ENCODE assay signal across 10 cellular contexts in the genomic region with DNA sequence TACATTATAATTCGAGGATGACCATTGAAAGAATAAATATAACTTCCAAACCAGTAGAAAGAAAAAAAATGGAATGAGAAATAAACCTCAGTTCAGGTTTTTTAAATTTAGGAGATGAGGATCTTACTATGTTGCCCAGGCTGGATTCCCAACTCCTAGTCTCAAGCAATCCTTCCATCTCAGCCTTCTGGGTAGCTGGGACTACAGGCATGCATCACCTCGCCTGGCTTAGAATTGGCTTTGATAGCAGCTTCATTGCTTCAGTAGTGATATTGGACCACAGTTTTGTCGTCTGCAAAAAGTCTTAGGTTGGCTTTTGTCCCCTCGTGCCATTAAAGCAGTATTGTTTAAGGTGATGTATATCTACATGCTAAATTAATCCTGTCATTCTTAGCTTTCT. TPM values are rescaled to one million over a fixed set of nuclear protein-coding genes. Genes with fewer than 3 reads are reported as not detected.
DNase-seq lines count a peak whose midpoint lies in the region; ATAC-seq, FAIRE-seq and TF ChIP-seq lines count a peak whose summit lies in the region.
"Had no signal": no experiment of that assay in that cellular context is flagged by ENCODE, and none has a peak within 500 bp of the region (broad histone marks: within the 10 kb centered on the region; RNA-seq: fewer than 3 reads in every experiment).

No MANE protein-coding gene starts in this region.

- H3K4me3 Mint-ChIP-seq in Calu3 (ENCODE audit: low read depth, unreplicated experiment) = peak overlapping the region; percentile 93
- peak overlapping the region; percentile 99 for H3K4me3 Mint-ChIP-seq in natural killer cell

- CTCF ChIA-PET in Calu3 (lab: Charles Lee) (no interaction called here), GM12878 (lab: Yijun Ruan, JAX) (interaction anchor here (0.7 to 3.7 kb wide), 8 partner anchors 13 to 148 kb away, joined by 3 to 17 read pairs (median 3); no protein-coding TSS in a partner anchor)

- H3K27me3 ChIP-seq in GM12878 (replicated peaks in 1 of 2; ENCODE audit: control insufficient read depth in 2 of 2, insufficient read depth in 2 of 2, low read length in 1 of 2) (no peaks in the 10 kb centered on the region), uterus (no peaks in the 10 kb centered on the region)

- H3K9me3 Mint-ChIP-seq in Calu3 (ENCODE audit: low read depth, unreplicated experiment) (no peaks in the 10 kb centered on the region), natural killer cell (no peaks in the 10 kb centered on the region)

- peaks cover 59% of the 10 kb centered on the region for H3K36me3 ChIP-seq in KOPT-K1 (ENCODE audit: insufficient read depth, low read length)
- H3K36me3 ChIP-seq in GM12878 (ENCODE audit: control insufficient read depth in 2 of 2, insufficient read depth in 2 of 2, low read length in 1 of 2) = peaks cover 3 to 6% of the 10 kb centered on the region in 2 experiments; a peak in 3 of 4 replicates
- H3K36me3 ChIP-seq in uterus = no peaks in the 10 kb centered on the region

- no peak for TF ChIP-seq EP300 in GM12878 (IDR thresholded peaks at IDR 0.05; ENCODE audit: borderline replicate concordance in 1 of 2, control insufficient read depth in 1 of 2, low read depth in 2 of 2, low read length in 2 of 2)

- TF ChIP-seq RAD21 in GM12878 (IDR thresholded peaks at IDR 0.05; ENCODE audit: insufficient read depth, low read depth, low read length) = no peak

- H3K4me1 Mint-ChIP-seq in Calu3 (ENCODE audit: low read depth, unreplicated experiment) (peaks cover 40% of the 10 kb centered on the region), natural killer cell (peaks cover 40 to 44% of the 10 kb centered on the region in 2 donors)

- no peak overlapping the region for H3K27ac Mint-ChIP-seq in Calu3 (ENCODE audit: unreplicated experiment)
- peak overlapping the region; percentile 92 to 99 for H3K27ac Mint-ChIP-seq in natural killer cell

- 18% methylated on average over 4 of the region's 4 CpGs for WGBS in GM12878 (ENCODE audit: insufficient coverage, insufficient replicate concordance, low lambda C conversion rate, missing lambda C conversion rate)

- ATAC-seq in GM12878 (no peak), natural killer cell (no peak), GM21528 (IDR thresholded peaks at IDR 0.05; ENCODE audit: low FRiP score, unreplicated experiment) (no peak)

- intact Hi-C loops in Calu3 (cut with micrococcal nuclease; ENCODE audit: unreplicated experiment) = no loop called here
- intact Hi-C loops in GM12878 (cut with micrococcal nuclease; ENCODE audit: unreplicated experiment) = loop anchor here (10.0 kb wide), 1 partner anchor 572 kb away; a partner anchor contains a TSS
- intact Hi-C loops in natural killer cell (cut with micrococcal nuclease) = loop anchor here (10.0 kb wide), 1 partner anchor 852 kb away; a partner anchor contains a TSS
- intact Hi-C loops in uterus (cut with DNase I; ENCODE audit: low total_unique reads) = no loop called here

- H3K27me3 Mint-ChIP-seq in Calu3 (ENCODE audit: unreplicated experiment) = peaks cover 12% of the 10 kb centered on the region
- H3K27me3 Mint-ChIP-seq in natural killer cell (ENCODE audit: low read depth in 2 of 2) = no peaks in the 10 kb centered on the region

- SMC1A ChIA-PET in GM12878 (lab: Charles Lee; ENCODE audit: uncharacterized antibody, unreplicated experiment) = interaction anchor here (0.6 to 1.8 kb wide), 5 partner anchors 69 to 502 kb away, joined by 3 to 4 read pairs (median 3); no protein-coding TSS in a partner anchor

- H4K20me1 ChIP-seq in GM12878 (ENCODE audit: control insufficient read depth, insufficient read depth) = peaks cover 4% of the 10 kb centered on the region; the same call in 1 of the 2 replicates

- H3K27ac ChIP-seq in KOPT-K1 (ENCODE audit: low read depth, low read length, poor library complexity, severe bottlenecking) (peak overlapping the region; percentile 97), GM12878 (ENCODE audit: control insufficient read depth, insufficient read depth) (no peak overlapping the region), uterus (peak overlapping the region in 1 of 2 donors; percentile 11)

- in situ Hi-C loops in GM12878 (cut with MboI) = no loop called here

- TF ChIP-seq CTCF in Calu3 (IDR thresholded peaks at IDR 0.05; ENCODE audit: unreplicated experiment) = no peak
- TF ChIP-seq CTCF in GM12878 (IDR thresholded peaks at IDR 0.05 in 2 of 3, conservative IDR thresholded peaks at IDR 0.05 in 1 of 3; ENCODE audit: control insufficient read depth in 2 of 3, extremely low read depth in 1 of 3, insufficient read depth in 1 of 3, low read depth in 3 of 3, low read length in 3 of 3) = no peak
- TF ChIP-seq CTCF in natural killer cell (IDR thresholded peaks at IDR 0.05) = no peak
- TF ChIP-seq CTCF in uterus (IDR thresholded peaks at IDR 0.05) = no peak

- peak overlapping the region; percentile 93 for H3K4me2 ChIP-seq in GM12878 (ENCODE audit: control insufficient read depth, insufficient read depth)

- H3K36me3 Mint-ChIP-seq in Calu3 (ENCODE audit: insufficient read depth, unreplicated experiment) = peaks cover 58% of the 10 kb centered on the region
- peaks cover 5% of the 10 kb centered on the region for H3K36me3 Mint-ChIP-seq in natural killer cell

- RAD21 ChIA-PET in GM12878 (lab: Charles Lee; ENCODE audit: unreplicated experiment) = interaction anchor here (0.5 to 5.8 kb wide), 4 partner anchors 69 to 94 kb away, joined by 3 to 24 read pairs (median 4); no protein-coding TSS in a partner anchor

- FAIRE-seq in GM12878 (lab: Jason Lieb, UNC) = no peak
- FAIRE-seq: G401.6 had no signal

- POLR2A ChIA-PET in GM12878 (lab: Charles Lee) = interaction anchor here (0.7 to 1.0 kb wide), 3 partner anchors 66 to 809 kb away, joined by 3 read pairs; no protein-coding TSS in a partner anchor

- H3K79me2 ChIP-seq in GM12878 (ENCODE audit: control insufficient read depth, insufficient read depth, low read length) = peaks cover 74% of the 10 kb centered on the region

- TF ChIP-seq POLR2A in GM12878 (IDR thresholded peaks at IDR 0.05; ENCODE audit: low read depth, low read length) (no peak), uterus (IDR thresholded peaks at IDR 0.05) (no peak)

- H3K4me1 ChIP-seq in GM12878 (ENCODE audit: control insufficient read depth, insufficient read depth, low read length) (peaks cover 12% of the 10 kb centered on the region; the same call in 1 of the 2 replicates), uterus (peaks cover 7 to 9% of the 10 kb centered on the region in 2 donors)

- H3K9me3 ChIP-seq in KOPT-K1 (ENCODE audit: insufficient read depth, low read length, poor library complexity, severe bottlenecking) (no peaks in the 10 kb centered on the region), GM12878 (replicated peaks; ENCODE audit: control insufficient read depth, insufficient read depth, low read length) (no peaks in the 10 kb centered on the region), uterus (no peaks in the 10 kb centered on the region)

- DNase-seq in Calu3 (no peak), GM12878 (ENCODE audit: low read depth, low spot score) (no peak), natural killer cell (no peak), amygdala (lab: John Stamatoyannopoulos, UW) (no peak), uterus (no peak), GOT3 (lab: John Stamatoyannopoulos, UW) (no peak)
- DNase-seq: NCI-H774 had no signal

- H3K4me3 ChIP-seq in GM12878 (peak overlapping the region; percentile 94), uterus (no peak overlapping the region)

- H3K9ac ChIP-seq in GM12878 (ENCODE audit: control insufficient read depth, insufficient read depth, low read length) = no peak overlapping the region

- BruUV-seq in Calu3 (replicated peaks; lab: Mats Ljungman, UMichigan) (no TSS peak), GM12878 (replicated peaks; lab: Mats Ljungman, UMichigan) (no TSS peak)

- no peak overlapping the region for H2AFZ ChIP-seq in GM12878 (ENCODE audit: control insufficient read depth, low read depth, low read length)

RNA-seq across cellular contexts. Expression of a gene that starts 2.9 kb away (rescaled TPM):
- 171 and 185 TPM in 2 replicates for total RNA-seq in Calu3 (2022)
- 189 and 195 TPM in 2 replicates for total RNA-seq in GM12878 (2013; cell fraction: nucleolus; rRNA removed)
- 177 and 183 TPM in 2 replicates for total RNA-seq in GM12878 (2014; rRNA removed)
- total RNA-seq in GM12878 (2014; rRNA removed; fragmentation: Illumina TruSeq; extraction: Trizol) = 276 and 278 TPM in 2 replicates
- 180 and 184 TPM in 2 replicates for total RNA-seq in GM12878 (2021)
- polyA plus RNA-seq in GM12878 (2011; ENCODE audit: low read depth) = 98.4 TPM
- polyA plus RNA-seq in GM12878 (2011; rRNA removed) = 187 and 191 TPM in 2 replicates
- polyA plus RNA-seq in GM12878 (2011; cell fraction: cytosol; rRNA removed) = 127 and 155 TPM in 2 replicates
- polyA plus RNA-seq in GM12878 (2011; cell fraction: nucleus; rRNA removed) = 201 and 270 TPM in 2 replicates
- 117 and 125 TPM in 2 replicates for polyA plus RNA-seq in GM12878 (2012)
- 321 and 355 TPM in 2 replicates for polyA plus RNA-seq in GM12878 (2014; fragmentation: Illumina TruSeq; extraction: Trizol)
- 100 to 1,000 TPM; 111 to 175 TPM for polyA plus RNA-seq in GM12878 (2014; fragmentation: Nextera tagmentation; extraction: Ambion mirVana)
- 195 and 220 TPM in 2 replicates for polyA plus RNA-seq in GM12878 (2014; rRNA removed)
- 100 to 1,000 TPM; 234 to 238 TPM for polyA plus RNA-seq in GM12878 (2016; fragmentation: Nextera tagmentation; extraction: Ambion mirVana)
- polyA minus RNA-seq in GM12878 (2011; rRNA and poly(A)+ RNA removed) = 143 and 157 TPM in 2 replicates
- polyA minus RNA-seq in GM12878 (2011; cell fraction: cytosol; rRNA and poly(A)+ RNA removed) = 77.1 and 87.6 TPM in 2 replicates
- polyA minus RNA-seq in GM12878 (2011; cell fraction: nucleus; rRNA and poly(A)+ RNA removed) = 68.7 and 103 TPM in 2 replicates
- 100 to 1,000 TPM; 109 to 171 (median 121) TPM for total RNA-seq in natural killer cell
- 100 to 1,000 TPM in 2 of 4 donors, 10 to 100 TPM in 2; 40.2 to 125 (median 81.0) TPM for total RNA-seq in uterus

RNA-seq across cellular contexts. Expression of a gene that starts 36.1 kb away (rescaled TPM):
- 111 and 119 TPM in 2 replicates for total RNA-seq in Calu3 (2022)
- total RNA-seq in GM12878 (2013; cell fraction: nucleolus; rRNA removed) = 82.3 and 85.2 TPM in 2 replicates
- 208 and 209 TPM in 2 replicates for total RNA-seq in GM12878 (2014; rRNA removed)
- total RNA-seq in GM12878 (2014; rRNA removed; fragmentation: Illumina TruSeq; extraction: Trizol) = 187 and 189 TPM in 2 replicates
- 259 and 260 TPM in 2 replicates for total RNA-seq in GM12878 (2021)
- 223 TPM for polyA plus RNA-seq in GM12878 (2011; ENCODE audit: low read depth)
- 243 and 335 TPM in 2 replicates for polyA plus RNA-seq in GM12878 (2011; rRNA removed)
- polyA plus RNA-seq in GM12878 (2011; cell fraction: cytosol; rRNA removed) = 422 and 450 TPM in 2 replicates
- 238 and 249 TPM in 2 replicates for polyA plus RNA-seq in GM12878 (2011; cell fraction: nucleus; rRNA removed)
- polyA plus RNA-seq in GM12878 (2012) = 188 and 204 TPM in 2 replicates
- polyA plus RNA-seq in GM12878 (2014; fragmentation: Illumina TruSeq; extraction: Trizol) = 182 and 222 TPM in 2 replicates
- polyA plus RNA-seq in GM12878 (2014; fragmentation: Nextera tagmentation; extraction: Ambion mirVana) = 100 to 1,000 TPM; 199 to 200 TPM
- 253 and 265 TPM in 2 replicates for polyA plus RNA-seq in GM12878 (2014; rRNA removed)
- 100 to 1,000 TPM; 309 to 334 TPM for polyA plus RNA-seq in GM12878 (2016; fragmentation: Nextera tagmentation; extraction: Ambion mirVana)
- 265 and 347 TPM in 2 replicates for polyA minus RNA-seq in GM12878 (2011; rRNA and poly(A)+ RNA removed)
- polyA minus RNA-seq in GM12878 (2011; cell fraction: cytosol; rRNA and poly(A)+ RNA removed) = 80.9 and 94.5 TPM in 2 replicates
- polyA minus RNA-seq in GM12878 (2011; cell fraction: nucleus; rRNA and poly(A)+ RNA removed) = 56.6 and 85.1 TPM in 2 replicates
- 10 to 100 TPM; 45.7 to 54.2 (median 53.9) TPM for total RNA-seq in natural killer cell
- total RNA-seq in uterus = 100 to 1,000 TPM in 2 of 4 donors, 10 to 100 TPM in 2; 75.3 to 162 (median 106) TPM

RNA-seq across cellular contexts. Expression of a gene that starts 37.1 kb away (rescaled TPM):
- total RNA-seq in Calu3 (2022) (4.7 and 8.3 TPM in 2 replicates), GM12878 (2014; rRNA removed) (1.1 and 1.8 TPM in 2 replicates), GM12878 (2014; rRNA removed; fragmentation: Illumina TruSeq; extraction: Trizol) (0.64 and 0.76 TPM in 2 replicates), GM12878 (2021) (1.7 and 1.9 TPM in 2 replicates), natural killer cell (1 to 10 TPM; 2.9 to 4.5 (median 3.3) TPM), uterus (1 to 10 TPM in 3 of 4 donors, not detected in 1; 1.3 to 3.3 (median 3.2) TPM)
- total RNA-seq in GM12878 (2013; cell fraction: nucleolus; rRNA removed) = 11.5 and 12.1 TPM in 2 replicates
- 0.38 TPM for polyA plus RNA-seq in GM12878 (2011; ENCODE audit: low read depth)
- polyA plus RNA-seq in GM12878 (2011; rRNA removed) (0.46 and 0.87 TPM in 2 replicates), GM12878 (2014; fragmentation: Illumina TruSeq; extraction: Trizol) (0.24 and 0.40 TPM in 2 replicates), GM12878 (2014; fragmentation: Nextera tagmentation; extraction: Ambion mirVana) (under 1 TPM; 0.15 to 0.32 TPM), GM12878 (2014; rRNA removed) (1.2 and 1.6 TPM in 2 replicates), GM12878 (2016; fragmentation: Nextera tagmentation; extraction: Ambion mirVana) (under 1 TPM; 0.16 to 0.62 TPM)
- polyA plus RNA-seq in GM12878 (2011; cell fraction: cytosol; rRNA removed) = 0.75 and 1.0 TPM in 2 replicates
- 7.8 and 9.1 TPM in 2 replicates for polyA plus RNA-seq in GM12878 (2011; cell fraction: nucleus; rRNA removed)
- polyA plus RNA-seq in GM12878 (2012) = 0.62 and 0.67 TPM in 2 replicates
- polyA minus RNA-seq in GM12878 (2011; rRNA and poly(A)+ RNA removed) = 2.0 and 3.1 TPM in 2 replicates
- not detected in 2 replicates for polyA minus RNA-seq in GM12878 (2011; cell fraction: cytosol; rRNA and poly(A)+ RNA removed)
- 2.9 and 6.4 TPM in 2 replicates for polyA minus RNA-seq in GM12878 (2011; cell fraction: nucleus; rRNA and poly(A)+ RNA removed)

Comparison
In these comparisons a context has a peak if more than half of its experiments do, and no peak if none do; other contexts are left out.
1. intact Hi-C loops: an anchor here in GM12878 (10.0 kb wide) and natural killer cell (10.0 kb wide); none called in Calu3 and uterus.